In the genomic region with DNA sequence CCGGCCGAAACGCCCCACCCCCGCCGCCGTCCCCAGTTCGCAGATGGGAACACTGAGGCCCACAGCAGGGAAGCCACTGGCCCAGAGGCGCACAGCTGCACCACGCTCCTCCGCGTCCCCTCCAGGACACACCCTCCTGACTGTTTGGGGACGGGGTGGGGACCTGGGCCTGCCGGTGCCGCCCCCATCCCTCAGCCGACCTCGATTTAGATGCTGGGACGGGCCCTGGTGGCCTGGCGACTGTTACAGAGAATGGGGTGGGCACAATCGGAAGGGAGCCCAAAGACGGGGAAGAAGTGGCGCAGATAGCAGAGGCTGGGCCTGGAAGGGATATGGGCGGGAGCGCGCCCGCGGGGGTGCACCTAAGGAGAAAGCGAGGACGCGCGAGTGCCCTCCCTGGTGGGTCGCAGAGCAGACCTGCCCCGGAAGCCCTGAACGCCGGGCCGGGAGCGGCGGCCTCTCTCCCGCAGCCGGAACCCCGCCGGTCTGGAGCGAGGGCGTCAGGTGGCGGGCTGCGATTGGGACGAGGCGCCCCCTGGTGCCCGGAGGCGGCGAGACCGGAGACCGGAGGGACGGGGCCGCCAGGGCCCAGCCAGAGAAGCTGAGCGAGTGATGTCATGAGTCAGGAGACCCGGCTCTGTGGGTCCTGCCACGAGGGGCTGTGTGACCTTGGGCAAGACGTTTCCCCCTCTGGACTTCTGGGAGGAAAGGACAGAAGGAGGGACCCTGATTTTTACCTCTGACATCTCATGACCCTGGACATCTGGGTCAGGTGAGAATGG, we compare ENCODE assay signal across 8 cellular contexts.
DNase-seq lines count a peak whose midpoint lies in the region; FAIRE-seq and TF ChIP-seq lines count a peak whose summit lies in the region.

No MANE protein-coding gene starts in this region.

- FAIRE-seq in D721Med (lab: Jason Lieb, UNC), result no peak

- peaks cover 0 to 22% (median 9%) of the 10 kb centered on the region in 4 donors for H3K4me1 ChIP-seq in Peyer's patch
- peaks cover 13 to 76% (median 40%) of the 10 kb centered on the region in 4 donors for H3K4me1 ChIP-seq in stomach

- no peaks in the 10 kb centered on the region for H3K27me3 ChIP-seq in Peyer's patch
- no peaks in the 10 kb centered on the region for H3K27me3 ChIP-seq in stomach

- TF ChIP-seq POLR2A in Peyer's patch (IDR thresholded peaks at IDR 0.05) (peak; percentile 56 to 71), stomach (IDR thresholded peaks at IDR 0.05) (peak in 2 of 4 donors; percentile 22 to 44)

- H3K4me3 ChIP-seq in Peyer's patch (peak overlapping the region; percentile 61 to 90 (median 80)), fibroblast of villous mesenchyme (ENCODE audit: low read depth, low read length) (peak overlapping the region; percentile 74), stomach (peak overlapping the region; percentile 74 to 95 (median 86))

- 0 to 1% (median 1%) methylated on average over 14 to 58 of the region's 58 CpGs for WGBS in stomach, 5 donors

- no peaks in the 10 kb centered on the region for H3K36me3 Mint-ChIP-seq in neural crest cell (ENCODE audit: low read depth)

- H3K27ac ChIP-seq in Peyer's patch (peak overlapping the region; percentile 71 to 90 (median 82)), stomach (peak overlapping the region; percentile 83 to 92 (median 87))

- TF ChIP-seq CTCF in D721Med (IDR thresholded peaks at IDR 0.05; ENCODE audit: insufficient read depth, missing control alignments) (peak; percentile 77), GM20000 (IDR thresholded peaks at IDR 0.05; ENCODE audit: extremely low read depth, missing control alignments) (peak; percentile 94), Peyer's patch (IDR thresholded peaks at IDR 0.05) (peak; percentile 92 to 95 (median 94)), fibroblast of villous mesenchyme (IDR thresholded peaks at IDR 0.05; ENCODE audit: insufficient read depth, low read depth, low read length) (peak; percentile 83), neural crest cell (conservative IDR thresholded peaks at IDR 0.05) (peak; percentile 96), stomach (IDR thresholded peaks at IDR 0.05) (peak in 5 of 7 experiments; percentile 83 to 96 (median 91))

- peaks cover 14% of the 10 kb centered on the region for H3K4me1 Mint-ChIP-seq in neural crest cell

- H3K4me3 Mint-ChIP-seq in neural crest cell, result peak overlapping the region; percentile 89

- H3K9me3 Mint-ChIP-seq in neural crest cell, result no peaks in the 10 kb centered on the region

- peak overlapping the region; percentile 85 for H3K27ac Mint-ChIP-seq in neural crest cell (ENCODE audit: unreplicated experiment)

- DNase-seq in D721Med (ENCODE audit: insufficient read length, low spot score) (peak; percentile 92), GM20000 (ENCODE audit: low spot score) (peak; percentile 95), HT-29 (ENCODE audit: low spot score) (peak; percentile 83), Peyer's patch (peak; percentile 89 to 94 (median 91)), fibroblast of villous mesenchyme (ENCODE audit: low read depth) (peak; percentile 79), neural crest cell (ENCODE audit: low read depth, low spot score) (peak; percentile 89), stomach (peak; percentile 92)
- DNase-seq in activated T-helper 9 cell treated with anti-CD3 and anti-CD28 coated beads, Interleukin-2, amount 50 U/mL, for 16 hours (ENCODE audit: low read depth), result peak; percentile 83

- peaks cover 35% of the 10 kb centered on the region for H3K27me3 Mint-ChIP-seq in neural crest cell (ENCODE audit: low read depth)

- H3K36me3 ChIP-seq in Peyer's patch (no peaks in the 10 kb centered on the region), stomach (no peaks in the 10 kb centered on the region)

- intact Hi-C loops in stomach (cut with DNase I; ENCODE audit: low total_unique reads), result no loop called here

- no peak for TF ChIP-seq EP300 in stomach (IDR thresholded peaks at IDR 0.05)

- no peaks in the 10 kb centered on the region for H3K9me3 ChIP-seq in Peyer's patch
- no peaks in the 10 kb centered on the region for H3K9me3 ChIP-seq in stomach

Comparison
In these comparisons a context has a peak if more than half of its experiments do, and no peak if none do; other contexts are left out.
1. Peak in every context shown above with its lines: DNase-seq, H3K4me3 ChIP-seq and H3K27ac ChIP-seq.